Comparison of ENCODE assay signal across 2 cellular contexts in the genomic region with DNA sequence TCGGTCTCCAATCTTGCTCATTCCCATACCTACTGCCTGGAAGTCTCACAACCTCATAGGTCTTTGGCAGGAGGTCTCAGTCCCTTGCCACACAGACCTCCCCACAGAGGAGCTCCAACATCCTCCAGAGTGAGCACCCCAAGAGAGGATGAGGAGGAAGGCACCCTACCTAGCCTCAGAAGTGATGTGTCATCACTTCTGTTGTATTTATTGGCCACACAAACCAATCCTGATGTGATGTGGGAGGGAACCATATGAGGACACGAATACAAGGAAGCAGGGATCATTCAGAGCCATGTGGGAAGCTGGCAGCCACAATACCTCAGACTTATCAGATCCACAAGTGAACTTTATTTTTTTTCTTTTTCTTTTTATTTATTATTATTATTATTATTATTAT.
TF ChIP-seq lines count a peak whose summit lies in the region.

No MANE protein-coding gene starts in this region.

TF ChIP-seq in IMR-90, 13 proteins besides CTCF, POLR2A, EP300 and RAD21:
- TF ChIP-seq NFE2L2 (IDR thresholded peaks at IDR 0.05; ENCODE audit: low read depth, low read length) = no peak
- peak; percentile 65 for TF ChIP-seq MAFK (IDR thresholded peaks at IDR 0.05; ENCODE audit: low read depth, low read length)

TF ChIP-seq in SK-N-SH, 30 proteins besides CTCF, POLR2A, EP300 and RAD21:
- TF ChIP-seq RCOR1 (IDR thresholded peaks at IDR 0.05; ENCODE audit: low read length) (no peak), MXI1 (IDR thresholded peaks at IDR 0.05; ENCODE audit: low read depth, low read length) (no peak), FOXM1 (IDR thresholded peaks at IDR 0.05; ENCODE audit: low read depth) (no peak), FOXJ3 (CRISPR knock-in tag; IDR thresholded peaks at IDR 0.05) (no peak), NRF1 (IDR thresholded peaks at IDR 0.05; ENCODE audit: low read depth, low read length) (no peak), TCF12 (IDR thresholded peaks at IDR 0.05) (no peak), TEAD4 (IDR thresholded peaks at IDR 0.05; ENCODE audit: borderline replicate concordance, insufficient read depth) (no peak), GABPA (IDR thresholded peaks at IDR 0.05; ENCODE audit: low read depth) (no peak), POLR2AphosphoS5 (IDR thresholded peaks at IDR 0.05; ENCODE audit: low read depth, low read length) (no peak), FOSL2 (IDR thresholded peaks at IDR 0.05; ENCODE audit: borderline replicate concordance, low read depth) (no peak), GATA2 (CRISPR knock-in tag; IDR thresholded peaks at IDR 0.05) (no peak), CHD2 (IDR thresholded peaks at IDR 0.05; ENCODE audit: low read length, partially characterized antibody) (no peak), EZH2phosphoT487 (IDR thresholded peaks at IDR 0.05; ENCODE audit: borderline replicate concordance, low read depth) (no peak), SIN3A (IDR thresholded peaks at IDR 0.05; ENCODE audit: borderline replicate concordance, low read depth, low read length) (no peak), TAF1 (IDR thresholded peaks at IDR 0.05; ENCODE audit: borderline replicate concordance, low read depth, low read length) (no peak), SMC3 (IDR thresholded peaks at IDR 0.05; ENCODE audit: low read depth, low read length) (no peak)
- TF ChIP-seq, protein P1, sequence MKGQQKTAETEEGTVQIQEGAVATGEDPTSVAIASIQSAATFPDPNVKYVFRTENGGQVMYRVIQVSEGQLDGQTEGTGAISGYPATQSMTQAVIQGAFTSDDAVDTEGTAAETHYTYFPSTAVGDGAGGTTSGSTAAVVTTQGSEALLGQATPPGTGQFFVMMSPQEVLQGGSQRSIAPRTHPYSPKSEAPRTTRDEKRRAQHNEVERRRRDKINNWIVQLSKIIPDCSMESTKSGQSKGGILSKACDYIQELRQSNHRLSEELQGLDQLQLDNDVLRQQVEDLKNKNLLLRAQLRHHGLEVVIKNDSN (IDR thresholded peaks at IDR 0.05; ENCODE audit: borderline replicate concordance, low read depth) = no peak
- TF ChIP-seq, protein P2, sequence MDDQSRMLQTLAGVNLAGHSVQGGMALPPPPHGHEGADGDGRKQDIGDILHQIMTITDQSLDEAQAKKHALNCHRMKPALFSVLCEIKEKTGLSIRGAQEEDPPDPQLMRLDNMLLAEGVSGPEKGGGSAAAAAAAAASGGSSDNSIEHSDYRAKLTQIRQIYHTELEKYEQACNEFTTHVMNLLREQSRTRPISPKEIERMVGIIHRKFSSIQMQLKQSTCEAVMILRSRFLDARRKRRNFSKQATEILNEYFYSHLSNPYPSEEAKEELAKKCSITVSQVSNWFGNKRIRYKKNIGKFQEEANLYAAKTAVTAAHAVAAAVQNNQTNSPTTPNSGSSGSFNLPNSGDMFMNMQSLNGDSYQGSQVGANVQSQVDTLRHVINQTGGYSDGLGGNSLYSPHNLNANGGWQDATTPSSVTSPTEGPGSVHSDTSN (IDR thresholded peaks at IDR 0.05) = no peak
- TF ChIP-seq, protein P3, sequence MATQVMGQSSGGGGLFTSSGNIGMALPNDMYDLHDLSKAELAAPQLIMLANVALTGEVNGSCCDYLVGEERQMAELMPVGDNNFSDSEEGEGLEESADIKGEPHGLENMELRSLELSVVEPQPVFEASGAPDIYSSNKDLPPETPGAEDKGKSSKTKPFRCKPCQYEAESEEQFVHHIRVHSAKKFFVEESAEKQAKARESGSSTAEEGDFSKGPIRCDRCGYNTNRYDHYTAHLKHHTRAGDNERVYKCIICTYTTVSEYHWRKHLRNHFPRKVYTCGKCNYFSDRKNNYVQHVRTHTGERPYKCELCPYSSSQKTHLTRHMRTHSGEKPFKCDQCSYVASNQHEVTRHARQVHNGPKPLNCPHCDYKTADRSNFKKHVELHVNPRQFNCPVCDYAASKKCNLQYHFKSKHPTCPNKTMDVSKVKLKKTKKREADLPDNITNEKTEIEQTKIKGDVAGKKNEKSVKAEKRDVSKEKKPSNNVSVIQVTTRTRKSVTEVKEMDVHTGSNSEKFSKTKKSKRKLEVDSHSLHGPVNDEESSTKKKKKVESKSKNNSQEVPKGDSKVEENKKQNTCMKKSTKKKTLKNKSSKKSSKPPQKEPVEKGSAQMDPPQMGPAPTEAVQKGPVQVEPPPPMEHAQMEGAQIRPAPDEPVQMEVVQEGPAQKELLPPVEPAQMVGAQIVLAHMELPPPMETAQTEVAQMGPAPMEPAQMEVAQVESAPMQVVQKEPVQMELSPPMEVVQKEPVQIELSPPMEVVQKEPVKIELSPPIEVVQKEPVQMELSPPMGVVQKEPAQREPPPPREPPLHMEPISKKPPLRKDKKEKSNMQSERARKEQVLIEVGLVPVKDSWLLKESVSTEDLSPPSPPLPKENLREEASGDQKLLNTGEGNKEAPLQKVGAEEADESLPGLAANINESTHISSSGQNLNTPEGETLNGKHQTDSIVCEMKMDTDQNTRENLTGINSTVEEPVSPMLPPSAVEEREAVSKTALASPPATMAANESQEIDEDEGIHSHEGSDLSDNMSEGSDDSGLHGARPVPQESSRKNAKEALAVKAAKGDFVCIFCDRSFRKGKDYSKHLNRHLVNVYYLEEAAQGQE (IDR thresholded peaks at IDR 0.05; ENCODE audit: low read depth, low read length) = no peak
- TF ChIP-seq, protein P4, sequence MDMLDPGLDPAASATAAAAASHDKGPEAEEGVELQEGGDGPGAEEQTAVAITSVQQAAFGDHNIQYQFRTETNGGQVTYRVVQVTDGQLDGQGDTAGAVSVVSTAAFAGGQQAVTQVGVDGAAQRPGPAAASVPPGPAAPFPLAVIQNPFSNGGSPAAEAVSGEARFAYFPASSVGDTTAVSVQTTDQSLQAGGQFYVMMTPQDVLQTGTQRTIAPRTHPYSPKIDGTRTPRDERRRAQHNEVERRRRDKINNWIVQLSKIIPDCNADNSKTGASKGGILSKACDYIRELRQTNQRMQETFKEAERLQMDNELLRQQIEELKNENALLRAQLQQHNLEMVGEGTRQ (IDR thresholded peaks at IDR 0.05; ENCODE audit: borderline replicate concordance, low read depth, low read length) = no peak
